ENCODE assay signal across 18 cellular contexts in the genomic region with DNA sequence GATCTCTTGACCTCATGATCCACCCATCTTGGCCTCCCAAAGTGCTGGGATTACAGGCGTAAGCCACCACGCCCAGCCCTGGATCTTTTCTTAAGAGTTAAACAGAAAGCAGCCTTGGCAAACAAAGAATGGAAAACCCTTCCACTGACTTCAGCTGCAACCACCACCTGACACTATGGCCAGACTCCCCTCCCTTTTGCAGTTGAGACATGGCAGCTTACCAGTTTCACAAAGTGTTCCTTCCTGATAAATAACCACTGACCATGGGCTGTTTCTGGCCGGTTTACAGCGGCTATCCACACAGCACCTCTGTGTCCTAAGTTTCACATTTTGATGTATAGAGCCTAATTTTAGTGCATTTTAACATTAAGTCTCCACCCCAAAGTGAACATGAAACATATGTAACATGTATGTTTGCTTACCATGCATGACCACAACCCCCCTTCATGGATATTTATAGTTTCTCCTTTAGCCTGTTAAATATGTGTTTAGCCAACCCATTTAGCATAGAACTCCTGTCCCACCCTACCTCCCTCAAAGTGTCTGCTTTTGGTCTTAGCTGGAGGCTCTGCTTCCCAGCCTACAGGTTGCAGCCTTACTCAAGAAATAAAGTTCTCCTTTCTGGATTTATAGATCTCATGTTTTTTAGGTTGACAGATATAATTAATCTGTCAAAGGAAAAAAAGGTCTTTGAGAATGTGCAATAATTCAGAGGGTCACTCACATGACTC.
"Had no signal": no experiment of that assay in that cellular context is flagged by ENCODE, and none has a peak within 500 bp of the region (broad histone marks: within the 10 kb centered on the region; RNA-seq: fewer than 3 reads in every experiment).

No MANE protein-coding gene starts in this region.

- DNase-seq: activated CD4-positive, alpha-beta T cell treated with anti-CD3 and anti-CD28 coated beads, Interleukin-2, amount 50 U/mL, for 1 hour; activated CD4-positive, CD25-positive, alpha-beta regulatory T cell treated with anti-CD3 and anti-CD28 coated beads, Interleukin-2, amount 50 U/mL, for 72 hours; activated CD8-positive, alpha-beta memory T cell treated with anti-CD3 and anti-CD28 coated beads for 24 hours; activated CD8-positive, alpha-beta memory T cell treated with anti-CD3 and anti-CD28 coated beads, Interleukin-2, amount 50 U/mL, for 48 hours; activated effector memory CD4-positive, alpha-beta T cell treated with Interleukin-2 at 50 U/mL for 16 hours; activated naive CD4-positive, alpha-beta T cell treated with anti-CD3 and anti-CD28 coated beads, Interleukin-2, amount 50 U/mL, for 16 hours; activated T-cell treated with anti-CD3 and anti-CD28 coated beads, Interleukin-2, amount 50 U/mL, for 48 hours; effector CD8-positive, alpha-beta T cell; esophagus squamous epithelium; hypothalamus; nephron progenitor cell; nucleus accumbens; posterior cingulate gyrus; small intestine; stimulated activated CD4-positive, alpha-beta T cell treated with anti-CD3 and anti-CD28 coated beads, Interleukin-15, amount 100 ng/mL, for 24 hours; stimulated activated CD4-positive, alpha-beta T cell treated with anti-CD3 and anti-CD28 coated beads, Interleukin-2, amount 100 ng/mL, for 48 hours; stimulated activated naive CD8-positive, alpha-beta T cell treated with anti-CD3 and anti-CD28 coated beads, Interleukin-15, amount 100 ng/mL, for 72 hours had no signal

- H3K36me3 ChIP-seq: esophagus squamous epithelium had no signal

- H3K9me3 ChIP-seq: esophagus squamous epithelium had no signal

- H3K4me3 ChIP-seq: esophagus squamous epithelium had no signal

- ATAC-seq: left lobe of liver; stimulated activated naive CD8-positive, alpha-beta T cell treated with anti-CD3 and anti-CD28 coated beads, Interleukin-15, amount 100 ng/mL, for 72 hours had no signal

- H3K27me3 ChIP-seq: esophagus squamous epithelium had no signal
